In genomic region chr10:110852255-110852896, GRCh38 we compare ENCODE assay signal across 1 cellular context.
TF ChIP-seq lines count a peak whose summit lies in the region.

No MANE protein-coding gene starts in this region.

TF ChIP-seq in HepG2, 621 proteins besides CTCF, POLR2A, EP300 and RAD21 (continued from another document and continues in another):
- no peak for TF ChIP-seq ZNF740 (CRISPR knock-in tag; IDR thresholded peaks at IDR 0.05)
- TF ChIP-seq ZSCAN9 (CRISPR knock-in tag; IDR thresholded peaks at IDR 0.05; ENCODE audit: borderline replicate concordance) = no peak
- no peak for TF ChIP-seq MLXIP (CRISPR knock-in tag; IDR thresholded peaks at IDR 0.05; ENCODE audit: borderline replicate concordance)
- no peak for TF ChIP-seq MED8 (CRISPR knock-in tag; IDR thresholded peaks at IDR 0.05; ENCODE audit: insufficient replicate concordance)
- no peak for TF ChIP-seq CREBL2 (CRISPR knock-in tag; IDR thresholded peaks at IDR 0.05; ENCODE audit: borderline replicate concordance)
- no peak for TF ChIP-seq WIZ (CRISPR knock-in tag; IDR thresholded peaks at IDR 0.05)
- TF ChIP-seq ZNF605 (CRISPR knock-in tag; IDR thresholded peaks at IDR 0.05) = no peak
- no peak for TF ChIP-seq RBM22 (optimal IDR thresholded peaks at IDR 0.05; ENCODE audit: low read length)
- TF ChIP-seq TOE1 (CRISPR knock-in tag; IDR thresholded peaks at IDR 0.05) = no peak
- TF ChIP-seq ERF (CRISPR knock-in tag; IDR thresholded peaks at IDR 0.05) = peak; percentile 35; the same call in 1 of the 2 replicates
- no peak for TF ChIP-seq ZNF280B (CRISPR knock-in tag; IDR thresholded peaks at IDR 0.05; ENCODE audit: borderline replicate concordance)
- no peak for TF ChIP-seq TFDP2 (CRISPR knock-in tag; IDR thresholded peaks at IDR 0.05)
- TF ChIP-seq ZC3H4 (CRISPR knock-in tag; IDR thresholded peaks at IDR 0.05; ENCODE audit: borderline replicate concordance) = no peak
- TF ChIP-seq ZNF768 (CRISPR knock-in tag; IDR thresholded peaks at IDR 0.05) = no peak
- TF ChIP-seq YEATS4 (CRISPR knock-in tag; IDR thresholded peaks at IDR 0.05; ENCODE audit: borderline replicate concordance) = no peak
- no peak for TF ChIP-seq TBP (CRISPR knock-in tag; IDR thresholded peaks at IDR 0.05)
- TF ChIP-seq FOXP1 (IDR thresholded peaks at IDR 0.05) = no peak
- 0 out of 2 replicates have a peak, but pooled peaks have one; percentile 18 for TF ChIP-seq FOXP1 (CRISPR knock-in tag; IDR thresholded peaks at IDR 0.05)
- no peak for TF ChIP-seq SMAD1 (CRISPR knock-in tag; IDR thresholded peaks at IDR 0.05; ENCODE audit: borderline replicate concordance, low read depth)
- TF ChIP-seq MTERF4 (CRISPR knock-in tag; IDR thresholded peaks at IDR 0.05) = no peak
- TF ChIP-seq KDM1A (CRISPR knock-in tag; IDR thresholded peaks at IDR 0.05) = no peak
- TF ChIP-seq SKIL (CRISPR knock-in tag; IDR thresholded peaks at IDR 0.05; ENCODE audit: borderline replicate concordance) = no peak
- no peak for TF ChIP-seq KLF12 (CRISPR knock-in tag; IDR thresholded peaks at IDR 0.05; ENCODE audit: borderline replicate concordance)
- no peak for TF ChIP-seq FIP1L1 (IDR thresholded peaks at IDR 0.05; ENCODE audit: borderline replicate concordance, insufficient read depth, low read depth, low read length)
- TF ChIP-seq ZNF282 (IDR thresholded peaks at IDR 0.05; ENCODE audit: partially characterized antibody) = no peak
- TF ChIP-seq RFXANK (CRISPR knock-in tag; IDR thresholded peaks at IDR 0.05) = no peak
- no peak for TF ChIP-seq MATR3 (CRISPR knock-in tag; IDR thresholded peaks at IDR 0.05)
- no peak for TF ChIP-seq IRF1 (CRISPR knock-in tag; IDR thresholded peaks at IDR 0.05; ENCODE audit: low read depth)
- TF ChIP-seq ZNF407 (CRISPR knock-in tag; IDR thresholded peaks at IDR 0.05; ENCODE audit: not compliant biosample characterization) = no peak
- no peak for TF ChIP-seq ZNF720 (CRISPR knock-in tag; IDR thresholded peaks at IDR 0.05)
- no peak for TF ChIP-seq CSRNP2 (CRISPR knock-in tag; conservative IDR thresholded peaks at IDR 0.05; ENCODE audit: low read depth)
- no peak for TF ChIP-seq ZNF12 (CRISPR knock-in tag; IDR thresholded peaks at IDR 0.05)
- TF ChIP-seq ZNF570 (CRISPR knock-in tag; IDR thresholded peaks at IDR 0.05; ENCODE audit: borderline replicate concordance) = no peak
- no peak for TF ChIP-seq FOSL1 (CRISPR knock-in tag; IDR thresholded peaks at IDR 0.05; ENCODE audit: borderline replicate concordance)
- TF ChIP-seq XRCC5 (optimal IDR thresholded peaks at IDR 0.05; ENCODE audit: low read length) = peak; percentile 37
- TF ChIP-seq TARDBP (CRISPR knock-in tag; IDR thresholded peaks at IDR 0.05) = no peak
- no peak for TF ChIP-seq ZNF414 (CRISPR knock-in tag; IDR thresholded peaks at IDR 0.05)
- no peak for TF ChIP-seq ZNF569 (CRISPR knock-in tag; IDR thresholded peaks at IDR 0.05; ENCODE audit: borderline replicate concordance)
- TF ChIP-seq ZNF24 (IDR thresholded peaks at IDR 0.05) = no peak
- TF ChIP-seq BATF2 (CRISPR knock-in tag; IDR thresholded peaks at IDR 0.05) = no peak
